In the genomic region with DNA sequence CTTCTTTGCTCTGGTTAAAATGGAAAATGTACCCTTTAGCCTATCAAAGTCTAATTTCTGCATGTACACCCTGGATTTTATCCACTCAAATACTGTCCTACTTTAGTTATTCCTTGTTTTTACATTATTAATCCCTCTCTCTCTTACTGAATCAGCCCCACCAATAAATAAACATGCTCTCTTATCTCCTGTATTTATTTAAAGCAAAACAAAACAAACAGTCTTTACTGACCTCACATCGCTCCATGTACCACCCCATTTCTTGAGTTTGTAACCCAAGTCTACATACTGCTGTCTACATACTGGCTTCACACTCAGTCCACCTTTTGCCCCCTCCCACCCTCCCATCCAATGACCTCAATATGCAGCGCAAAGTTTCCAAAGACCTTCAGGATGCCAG, we compare ENCODE assay signal across 28 cellular contexts.
"Had no signal": no experiment of that assay in that cellular context is flagged by ENCODE, and none has a peak within 500 bp of the region (broad histone marks: within the 10 kb centered on the region; RNA-seq: fewer than 3 reads in every experiment).

No MANE protein-coding gene starts in this region.

- FAIRE-seq: colon, endometrium, endothelial cell of umbilical vein, frontal cortex had no signal

- H3K4me1 ChIP-seq: colonic mucosa, esophagus muscularis mucosa, esophagus squamous epithelium, foreskin keratinocyte, gastrocnemius medialis, gastroesophageal sphincter, heart left ventricle, heart right ventricle had no signal

- H3K4me3 ChIP-seq: colonic mucosa, coronary artery, dorsolateral prefrontal cortex, esophagus muscularis mucosa, esophagus squamous epithelium, gastrocnemius medialis, gastroesophageal sphincter, heart left ventricle, heart right ventricle had no signal

- ATAC-seq: effector memory CD8-positive, alpha-beta T cell; esophagus mucosa; foreskin keratinocyte; gastrocnemius medialis; gastroesophageal sphincter; heart left ventricle; heart right ventricle had no signal

- H3K36me3 ChIP-seq: colonic mucosa, esophagus muscularis mucosa, esophagus squamous epithelium, gastrocnemius medialis, gastroesophageal sphincter, heart left ventricle, heart right ventricle had no signal

- DNase-seq: colonic mucosa; cortex of kidney; dermis blood vessel endothelial cell; dorsolateral prefrontal cortex; effector CD4-positive, alpha-beta T cell; effector CD8-positive, alpha-beta T cell; effector memory CD4-positive, alpha-beta T cell; effector memory CD8-positive, alpha-beta T cell; endodermal cell; erythroblast; esophagus squamous epithelium; foreskin fibroblast; foreskin keratinocyte; foreskin melanocyte; gastrocnemius medialis; glutamatergic neuron; head of caudate nucleus; heart left ventricle; heart right ventricle had no signal

- H3K9me3 ChIP-seq: colonic mucosa, esophagus squamous epithelium had no signal

- H3K27ac ChIP-seq: colonic mucosa, coronary artery, dorsolateral prefrontal cortex, epithelial cell of prostate, esophagus muscularis mucosa, esophagus squamous epithelium, foreskin keratinocyte, gastrocnemius medialis, gastroesophageal sphincter, heart left ventricle, heart right ventricle had no signal

- H3K27me3 ChIP-seq: colonic mucosa, esophagus muscularis mucosa, esophagus squamous epithelium, foreskin keratinocyte, gastrocnemius medialis, gastroesophageal sphincter had no signal
